ENCODE assay signal across 1 cellular context in the genomic region with DNA sequence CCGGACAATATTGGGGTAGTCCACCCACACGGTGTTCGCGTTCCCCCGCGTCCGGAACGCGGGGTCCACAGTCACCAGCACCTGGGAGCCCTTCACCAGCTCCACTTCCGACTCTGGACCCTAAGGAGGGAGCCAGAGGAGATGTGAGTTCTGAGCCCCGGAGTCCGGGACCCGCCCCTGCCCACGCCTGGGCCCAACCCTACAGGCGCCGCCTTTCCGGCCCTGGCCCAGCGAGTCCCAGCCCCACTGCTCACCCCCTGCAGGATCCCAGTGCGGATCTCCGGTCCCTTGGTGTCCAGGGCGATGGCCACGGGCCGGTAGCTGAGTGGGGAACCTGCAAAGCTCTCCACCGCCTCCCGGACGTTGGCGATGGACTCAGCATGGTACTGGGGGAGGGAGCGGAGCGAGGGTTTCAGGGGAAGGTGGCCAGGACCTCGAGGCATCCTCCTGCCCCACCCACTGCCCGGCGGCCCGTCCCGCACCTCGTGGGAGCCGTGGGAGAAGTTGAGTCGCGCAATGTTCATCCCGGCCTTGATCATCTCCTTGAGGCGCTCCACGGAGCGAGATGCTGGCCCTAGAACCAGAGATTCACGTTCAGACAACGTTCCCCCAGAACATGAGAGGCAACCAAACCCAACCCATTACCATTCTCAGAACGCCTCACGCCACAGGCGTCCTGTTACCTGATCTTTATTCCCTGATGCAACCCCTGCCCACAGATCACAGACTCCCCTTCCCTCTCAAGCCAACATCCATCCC.
TF ChIP-seq lines count a peak whose summit lies in the region.

No MANE protein-coding gene starts in this region.

TF ChIP-seq in SK-N-SH, 30 proteins besides CTCF, POLR2A, EP300 and RAD21:
- TF ChIP-seq TAF1 (IDR thresholded peaks at IDR 0.05; ENCODE audit: borderline replicate concordance, low read depth, low read length) (no peak), SMC3 (IDR thresholded peaks at IDR 0.05; ENCODE audit: low read depth, low read length) (no peak), JUND (IDR thresholded peaks at IDR 0.05) (no peak), ELF1 (IDR thresholded peaks at IDR 0.05) (no peak), FOXM1 (IDR thresholded peaks at IDR 0.05; ENCODE audit: low read depth) (no peak), MEF2A (IDR thresholded peaks at IDR 0.05; ENCODE audit: borderline replicate concordance, low read depth) (no peak)
